ENCODE assay signal across 14 cellular contexts in genomic region chr14:79442776-79443175, GRCh38.
DNase-seq lines count a peak whose midpoint lies in the region; ATAC-seq and TF ChIP-seq lines count a peak whose summit lies in the region.
"Had no signal": no experiment of that assay in that cellular context is flagged by ENCODE, and none has a peak within 500 bp of the region (broad histone marks: within the 10 kb centered on the region; RNA-seq: fewer than 3 reads in every experiment).

No MANE protein-coding gene starts in this region.

- WGBS in esophagus squamous epithelium, 2 donors = 40 to 64% methylated on average over 5 of the region's 5 CpGs

- H3K9ac ChIP-seq in stomach smooth muscle (ENCODE audit: low read length in 2 of 2) = no peak overlapping the region

- peak; percentile 95 for DNase-seq in G401 (ENCODE audit: low spot score)
- DNase-seq in NCI-H2171 (lab: John Stamatoyannopoulos, UW) = peak; percentile 76
- DNase-seq in cerebellar nuclear complex (lab: John Stamatoyannopoulos, UW) = peak; percentile 80 to 95
- DNase-seq in stimulated activated naive CD8-positive, alpha-beta T cell treated with anti-CD3 and anti-CD28 coated beads, Interleukin-15, Interleukin-2, amounts not matched to agents 100 U/mL and 50 U/mL, for 24 hours = no peak
- no peak for DNase-seq in left ventricle myocardium superior
- DNase-seq in esophagus squamous epithelium (lab: John Stamatoyannopoulos, UW) = no peak
- DNase-seq in NCI-H146 (lab: John Stamatoyannopoulos, UW) = no peak
- DNase-seq: Caco-2; CD8-positive, alpha-beta memory T cell; Karpas-422 had no signal

- no peaks in the 10 kb centered on the region for H3K36me3 ChIP-seq in stomach smooth muscle (ENCODE audit: control insufficient read depth in 2 of 2, insufficient read depth in 2 of 2, low read length in 2 of 2)
- H3K36me3 ChIP-seq in esophagus squamous epithelium = no peaks in the 10 kb centered on the region

- in situ Hi-C loops in G401 (cut with HindIII; ENCODE audit: low sequenced_read_pairs) = no loop called here

- H3K9me3 ChIP-seq in stomach smooth muscle (ENCODE audit: control insufficient read depth in 2 of 2, low read length in 2 of 2) (no peaks in the 10 kb centered on the region), esophagus squamous epithelium (no peaks in the 10 kb centered on the region)
- H3K9me3 ChIP-seq: A549, Caco-2 had no signal

- ATAC-seq in stimulated activated naive CD8-positive, alpha-beta T cell treated with anti-CD3 and anti-CD28 coated beads, Interleukin-15, Interleukin-2, amounts not matched to agents 100 U/mL and 50 U/mL, for 24 hours = no peak
- no peak for ATAC-seq in left ventricle myocardium superior
- ATAC-seq: A549, HepG2, K562 had no signal

- H3K27me3 ChIP-seq in stomach smooth muscle (ENCODE audit: control insufficient read depth in 1 of 2, insufficient read depth in 2 of 2, low read length in 2 of 2) (no peaks in the 10 kb centered on the region), esophagus squamous epithelium (no peaks in the 10 kb centered on the region)

- TF ChIP-seq CTCF in esophagus squamous epithelium (IDR thresholded peaks at IDR 0.05) = no peak

- H3K27ac ChIP-seq in stomach smooth muscle (ENCODE audit: low read length) (peak overlapping the region; percentile 42), esophagus squamous epithelium (no peak overlapping the region)
- H3K27ac ChIP-seq: A549 had no signal

- intact Hi-C loops in left ventricle myocardium superior (cut with micrococcal nuclease) = no loop called here
- intact Hi-C loops in esophagus squamous epithelium (cut with DNase I) = no loop called here

- H3K4me3 ChIP-seq in stomach smooth muscle (ENCODE audit: low read length in 2 of 2) = peak overlapping the region; percentile 23 to 30
- H3K4me3 ChIP-seq in esophagus squamous epithelium = no peak overlapping the region
- H3K4me3 ChIP-seq: A549, K562 had no signal

- no peak for TF ChIP-seq POLR2A in esophagus squamous epithelium (IDR thresholded peaks at IDR 0.05)

- H3K4me1 ChIP-seq in stomach smooth muscle (ENCODE audit: control insufficient read depth, insufficient read depth, low read length) = peaks cover 13% of the 10 kb centered on the region
- no peaks in the 10 kb centered on the region for H3K4me1 ChIP-seq in esophagus squamous epithelium
- H3K4me1 ChIP-seq: Caco-2 had no signal

Comparison
In these comparisons a context has a peak if more than half of its experiments do, and no peak if none do; other contexts are left out.
1. DNase-seq: peak in G401 (single experiment), NCI-H2171 (single experiment) and cerebellar nuclear complex (2 of 2); none in stimulated activated naive CD8-positive, alpha-beta T cell treated with anti-CD3 and anti-CD28 coated beads, Interleukin-15, Interleukin-2, amounts not matched to agents 100 U/mL and 50 U/mL, for 24 hours (single experiment), left ventricle myocardium superior (single experiment), esophagus squamous epithelium (single experiment) and NCI-H146 (single experiment).
2. H3K4me3 ChIP-seq: peak in stomach smooth muscle (2 of 2); none in esophagus squamous epithelium (0 of 4).